ENCODE assay signal across 9 cellular contexts in the genomic region with DNA sequence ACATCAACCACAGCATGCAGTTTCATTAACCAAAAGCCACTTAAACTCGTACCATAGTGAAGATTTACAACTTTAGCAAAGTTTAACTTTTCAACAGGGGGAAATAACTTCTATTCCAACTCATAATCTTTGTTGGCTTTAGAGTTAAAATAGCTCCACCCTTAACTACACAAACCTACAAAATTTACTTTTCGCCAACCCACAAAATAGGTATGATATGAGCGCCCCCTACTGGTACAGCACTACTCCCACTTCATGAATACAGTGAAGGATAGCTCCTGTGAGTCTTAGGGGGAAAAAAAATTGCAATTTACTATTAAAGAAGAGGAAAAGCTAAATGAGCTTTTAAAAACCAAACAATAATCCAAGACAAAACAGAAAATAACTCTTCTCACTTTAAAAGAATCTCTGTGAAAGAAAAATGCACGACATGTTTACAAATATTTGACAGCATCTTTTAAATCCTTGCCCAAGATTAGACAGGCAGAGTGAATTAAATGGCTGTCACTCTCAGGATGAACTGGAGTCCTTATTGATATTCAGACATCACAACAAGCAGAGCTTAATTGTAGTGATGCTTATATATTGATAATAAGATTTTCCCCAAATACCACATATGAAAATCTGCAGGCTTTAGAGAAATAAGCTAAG. TPM values are rescaled to one million over a fixed set of nuclear protein-coding genes. Genes with fewer than 3 reads are reported as not detected.
DNase-seq lines count a peak whose midpoint lies in the region; ATAC-seq and TF ChIP-seq lines count a peak whose summit lies in the region.
"Had no signal": no experiment of that assay in that cellular context is flagged by ENCODE, and none has a peak within 500 bp of the region (broad histone marks: within the 10 kb centered on the region; RNA-seq: fewer than 3 reads in every experiment).

No MANE protein-coding gene starts in this region.

- peak; percentile 82 for DNase-seq in DMS53 (lab: John Stamatoyannopoulos, UW)
- peak; percentile 90 to 96 for DNase-seq in Kasumi-1 (lab: John Stamatoyannopoulos, UW)
- DNase-seq in SK-N-MC (ENCODE audit: low read depth, low spot score) = peak; percentile 74
- DNase-seq in activated naive CD4-positive, alpha-beta T cell treated with anti-CD3 and anti-CD28 coated beads, Interleukin-2, amount 10 ng/mL, durations not matched to agents 7 days and 5 days = peak; percentile 70
- peak; percentile 80 to 89 for DNase-seq in cardiac muscle cell (ENCODE audit: low read depth in 1 of 2, low spot score in 1 of 2)
- no peak for DNase-seq in GOT3 (lab: John Stamatoyannopoulos, UW)

- H3K4me3 Mint-ChIP-seq in activated naive CD4-positive, alpha-beta T cell treated with anti-CD3 and anti-CD28 coated beads, Interleukin-2, amount 10 ng/mL, durations not matched to agents 7 days and 5 days = no peak overlapping the region

- H3K27ac Mint-ChIP-seq in activated naive CD4-positive, alpha-beta T cell treated with anti-CD3 and anti-CD28 coated beads, Interleukin-2, amount 10 ng/mL, durations not matched to agents 7 days and 5 days = no peak overlapping the region

- CTCF ChIA-PET in activated naive CD4-positive, alpha-beta T cell treated with anti-CD3 and anti-CD28 coated beads, Interleukin-2, amount 10 ng/mL, durations not matched to agents 7 days and 5 days (lab: Charles Lee) = interaction anchor here (0.5 to 4.1 kb wide), 45 partner anchors 8 to 998 kb away, joined by 3 to 103 read pairs (median 5); partner anchors contain the start of gene TMEFF2

- no peaks in the 10 kb centered on the region for H3K36me3 ChIP-seq in SK-N-MC (ENCODE audit: insufficient read depth, low read length)
- H3K36me3 ChIP-seq in cardiac muscle cell = no peaks in the 10 kb centered on the region
- no peaks in the 10 kb centered on the region for H3K36me3 ChIP-seq in rectal smooth muscle tissue (ENCODE audit: control insufficient read depth, insufficient read depth, low read length)

- peaks cover 5% of the 10 kb centered on the region for H3K4me1 Mint-ChIP-seq in activated naive CD4-positive, alpha-beta T cell treated with anti-CD3 and anti-CD28 coated beads, Interleukin-2, amount 10 ng/mL, durations not matched to agents 7 days and 5 days

- no peaks in the 10 kb centered on the region for H3K9me3 Mint-ChIP-seq in activated naive CD4-positive, alpha-beta T cell treated with anti-CD3 and anti-CD28 coated beads, Interleukin-2, amount 10 ng/mL, durations not matched to agents 7 days and 5 days

- peak; percentile 93 for TF ChIP-seq CTCF in cardiac muscle cell (IDR thresholded peaks at IDR 0.05; ENCODE audit: low read depth, low read length)

- H3K4me3 ChIP-seq in SK-N-MC (peak overlapping the region; percentile 33; the same call in 1 of the 2 replicates), cardiac muscle cell (no peak overlapping the region), rectal smooth muscle tissue (ENCODE audit: low read length) (peak overlapping the region; percentile 3)

- no peaks in the 10 kb centered on the region for H3K27me3 ChIP-seq in cardiac muscle cell
- H3K27me3 ChIP-seq in rectal smooth muscle tissue (ENCODE audit: control insufficient read depth, insufficient read depth, low read length) = no peaks in the 10 kb centered on the region

- H3K9ac ChIP-seq in SK-N-MC (ENCODE audit: insufficient read length) (no peak overlapping the region), rectal smooth muscle tissue (ENCODE audit: low read length) (no peak overlapping the region)

- H3K27ac ChIP-seq in SK-N-MC = peak overlapping the region; percentile 63
- no peak overlapping the region for H3K27ac ChIP-seq in cardiac muscle cell
- no peak overlapping the region for H3K27ac ChIP-seq in rectal smooth muscle tissue (ENCODE audit: low read depth, low read length)
- H3K27ac ChIP-seq: epithelial cell of prostate had no signal

- ATAC-seq in GM21515 (IDR thresholded peaks at IDR 0.05; ENCODE audit: unreplicated experiment) = peak; percentile 77

- H3K9me3 ChIP-seq in SK-N-MC (ENCODE audit: low read depth, low read length) (no peaks in the 10 kb centered on the region), cardiac muscle cell (ENCODE audit: low read depth) (no peaks in the 10 kb centered on the region)

- H3K4me1 ChIP-seq in cardiac muscle cell (ENCODE audit: low read depth) (peaks cover 3% of the 10 kb centered on the region), rectal smooth muscle tissue (ENCODE audit: control insufficient read depth, insufficient read depth, low read length) (no peaks in the 10 kb centered on the region)

- no peaks in the 10 kb centered on the region for H3K27me3 Mint-ChIP-seq in activated naive CD4-positive, alpha-beta T cell treated with anti-CD3 and anti-CD28 coated beads, Interleukin-2, amount 10 ng/mL, durations not matched to agents 7 days and 5 days

- H3K36me3 Mint-ChIP-seq in activated naive CD4-positive, alpha-beta T cell treated with anti-CD3 and anti-CD28 coated beads, Interleukin-2, amount 10 ng/mL, durations not matched to agents 7 days and 5 days = no peaks in the 10 kb centered on the region

RNA-seq across cellular contexts. Expression of gene TMEFF2, which starts 32.2 kb away (rescaled TPM):
- 0.15 and 0.28 TPM in 2 replicates for total RNA-seq in cardiac muscle cell
- 0.31 and 1.3 TPM in 2 replicates for polyA plus RNA-seq in cardiac muscle cell
